In the genomic region with DNA sequence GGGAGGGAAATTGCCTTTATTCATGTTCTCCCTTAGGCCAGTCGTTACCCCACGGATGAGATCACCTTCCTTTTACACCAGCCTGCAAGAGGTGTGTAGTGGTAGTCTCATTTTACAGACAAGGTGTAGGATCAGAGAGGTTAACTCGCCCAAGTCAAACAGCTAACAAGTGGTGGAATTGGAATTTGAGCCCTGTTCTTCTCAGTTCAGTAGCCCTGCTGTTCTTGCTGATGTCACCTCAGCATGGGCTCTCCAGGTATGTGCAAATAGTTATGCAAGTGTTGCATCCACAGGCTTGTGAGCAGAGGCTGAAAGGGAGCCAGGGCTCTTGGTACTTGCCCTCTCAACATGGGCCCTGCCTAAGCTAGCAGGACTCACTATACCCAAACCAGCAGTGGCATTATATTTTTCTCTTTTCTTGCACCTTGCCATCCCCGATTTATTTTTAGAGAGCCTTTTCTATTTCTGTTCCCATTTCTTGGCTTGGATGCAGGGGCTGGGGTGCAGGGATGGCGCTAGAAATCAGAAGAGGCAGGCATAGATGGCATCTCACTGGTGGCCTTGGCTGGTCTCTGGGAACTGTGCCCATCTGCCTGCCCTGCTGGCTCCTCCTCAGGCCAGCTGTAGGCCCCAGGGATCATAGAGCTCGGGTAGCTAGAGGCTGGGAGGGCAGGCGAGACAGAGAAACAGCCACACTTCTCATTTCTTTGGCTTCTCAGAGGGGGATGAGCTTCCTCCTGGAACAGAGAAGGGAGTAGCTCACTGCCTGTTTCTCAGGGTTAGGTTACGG, we compare ENCODE assay signal across 1 cellular context.
TF ChIP-seq lines count a peak whose summit lies in the region.

No MANE protein-coding gene starts in this region.

TF ChIP-seq in H1, 55 proteins besides CTCF, POLR2A, EP300 and RAD21:
- TF ChIP-seq KDM4A (IDR thresholded peaks at IDR 0.05; ENCODE audit: low read depth, low read length, severe bottlenecking) (no peak), RFX5 (IDR thresholded peaks at IDR 0.05; ENCODE audit: borderline replicate concordance, low read depth, low read length) (no peak), HDAC2 (IDR thresholded peaks at IDR 0.05; ENCODE audit: borderline replicate concordance in 1 of 2, low read depth in 2 of 2, low read length in 2 of 2) (0 out of 4 replicates have a peak, but pooled peaks of 1 of the 2 experiments have one; percentile 27), SIRT6 (IDR thresholded peaks at IDR 0.05; ENCODE audit: low read length) (no peak), TCF12 (IDR thresholded peaks at IDR 0.05; ENCODE audit: low read depth, low read length) (0 out of 2 replicates have a peak, but pooled peaks have one; percentile 36), BRCA1 (IDR thresholded peaks at IDR 0.05; ENCODE audit: low read depth, low read length) (no peak), CHD2 (IDR thresholded peaks at IDR 0.05; ENCODE audit: low read length) (no peak), ASH2L (IDR thresholded peaks at IDR 0.05; ENCODE audit: low read length) (no peak), PHF8 (conservative IDR thresholded peaks at IDR 0.05; ENCODE audit: low read depth, low read length) (no peak), CREB1 (IDR thresholded peaks at IDR 0.05) (peak; percentile 74), JUND (IDR thresholded peaks at IDR 0.05; ENCODE audit: low read length) (no peak), EGR1 (IDR thresholded peaks at IDR 0.05; ENCODE audit: borderline replicate concordance, low read depth, low read length) (no peak), ZNF274 (IDR thresholded peaks at IDR 0.05; ENCODE audit: borderline replicate concordance, extremely low read depth, low read length) (no peak), KDM1A (IDR thresholded peaks at IDR 0.05; ENCODE audit: borderline replicate concordance, low read length) (peak; percentile 59; the same call in 1 of the 2 replicates), TAF7 (optimal IDR thresholded peaks at IDR 0.05; ENCODE audit: borderline replicate concordance, low read depth, low read length) (no peak), MAFK (IDR thresholded peaks at IDR 0.05; ENCODE audit: low read depth, low read length) (no peak), POLR2AphosphoS5 (IDR thresholded peaks at IDR 0.05; ENCODE audit: low read depth, low read length) (no peak), CEBPB (IDR thresholded peaks at IDR 0.05; ENCODE audit: low read depth, low read length) (peak; percentile 94), YY1 (IDR thresholded peaks at IDR 0.05; ENCODE audit: low read depth, low read length) (no peak), TBP (IDR thresholded peaks at IDR 0.05; ENCODE audit: low read depth, low read length) (no peak), SP2 (IDR thresholded peaks at IDR 0.05; ENCODE audit: low read length) (no peak), GABPA (IDR thresholded peaks at IDR 0.05; ENCODE audit: borderline replicate concordance, insufficient read depth, low read length) (no peak), HDAC6 (IDR thresholded peaks at IDR 0.05; ENCODE audit: low read depth, low read length) (no peak), TAF1 (IDR thresholded peaks at IDR 0.05; ENCODE audit: low read depth, low read length) (no peak), NANOG (IDR thresholded peaks at IDR 0.05; ENCODE audit: insufficient read depth, low read depth, low read length, poor library complexity, severe bottlenecking) (peak; percentile 69), RBBP5 (IDR thresholded peaks at IDR 0.05; ENCODE audit: borderline replicate concordance, low read depth, low read length) (no peak), CHD1 (IDR thresholded peaks at IDR 0.05; ENCODE audit: low read depth, low read length) (no peak), SIN3A (conservative IDR thresholded peaks at IDR 0.05 in 1 of 2, IDR thresholded peaks at IDR 0.05 in 1 of 2; ENCODE audit: low read depth in 1 of 2, low read length in 2 of 2) (no peak), BCL11A (IDR thresholded peaks at IDR 0.05; ENCODE audit: low read depth in 2 of 2, low read length in 2 of 2) (no peak), BACH1 (IDR thresholded peaks at IDR 0.05; ENCODE audit: low read length) (no peak), RXRA (IDR thresholded peaks at IDR 0.05; ENCODE audit: insufficient read depth, low read depth, low read length) (no peak), NRF1 (IDR thresholded peaks at IDR 0.05; ENCODE audit: low read depth, low read length) (no peak), POU5F1 (IDR thresholded peaks at IDR 0.05; ENCODE audit: low read depth, low read length) (no peak), RNF2 (IDR thresholded peaks at IDR 0.05; ENCODE audit: borderline replicate concordance, low read depth, low read length, missing control alignments, poor library complexity, severe bottlenecking) (no peak), GTF2F1 (IDR thresholded peaks at IDR 0.05; ENCODE audit: borderline replicate concordance, low read depth, low read length) (no peak), SP1 (IDR thresholded peaks at IDR 0.05; ENCODE audit: low read depth, low read length) (no peak), FOSL1 (IDR thresholded peaks at IDR 0.05; ENCODE audit: insufficient read depth, low read depth, low read length) (no peak), SRF (IDR thresholded peaks at IDR 0.05; ENCODE audit: low read depth, low read length) (no peak), SP4 (IDR thresholded peaks at IDR 0.05; ENCODE audit: low read length) (no peak), CBX5 (IDR thresholded peaks at IDR 0.05; ENCODE audit: low read depth, low read length) (no peak), EZH2 (IDR thresholded peaks at IDR 0.05; ENCODE audit: low read depth, low read length, severe bottlenecking) (no peak), JUN (IDR thresholded peaks at IDR 0.05; ENCODE audit: low read depth, low read length) (no peak), CTBP2 (IDR thresholded peaks at IDR 0.05; ENCODE audit: borderline replicate concordance, insufficient read depth, insufficient read length, low read length) (no peak), CBX8 (IDR thresholded peaks at IDR 0.05; ENCODE audit: borderline replicate concordance, low read depth, low read length) (no peak), SAP30 (IDR thresholded peaks at IDR 0.05; ENCODE audit: insufficient read depth, insufficient replicate concordance, low read length) (no peak), KDM5A (IDR thresholded peaks at IDR 0.05; ENCODE audit: low read length) (no peak), TEAD4 (IDR thresholded peaks at IDR 0.05; ENCODE audit: low read depth, low read length) (peak; percentile 86), SUZ12 (IDR thresholded peaks at IDR 0.05; ENCODE audit: low read length) (no peak), SIX5 (IDR thresholded peaks at IDR 0.05; ENCODE audit: low read depth, low read length) (no peak)
- TF ChIP-seq, protein P1, sequence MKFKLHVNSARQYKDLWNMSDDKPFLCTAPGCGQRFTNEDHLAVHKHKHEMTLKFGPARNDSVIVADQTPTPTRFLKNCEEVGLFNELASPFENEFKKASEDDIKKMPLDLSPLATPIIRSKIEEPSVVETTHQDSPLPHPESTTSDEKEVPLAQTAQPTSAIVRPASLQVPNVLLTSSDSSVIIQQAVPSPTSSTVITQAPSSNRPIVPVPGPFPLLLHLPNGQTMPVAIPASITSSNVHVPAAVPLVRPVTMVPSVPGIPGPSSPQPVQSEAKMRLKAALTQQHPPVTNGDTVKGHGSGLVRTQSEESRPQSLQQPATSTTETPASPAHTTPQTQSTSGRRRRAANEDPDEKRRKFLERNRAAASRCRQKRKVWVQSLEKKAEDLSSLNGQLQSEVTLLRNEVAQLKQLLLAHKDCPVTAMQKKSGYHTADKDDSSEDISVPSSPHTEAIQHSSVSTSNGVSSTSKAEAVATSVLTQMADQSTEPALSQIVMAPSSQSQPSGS (IDR thresholded peaks at IDR 0.05; ENCODE audit: low read length), result peak; percentile 92
- TF ChIP-seq, protein P2, sequence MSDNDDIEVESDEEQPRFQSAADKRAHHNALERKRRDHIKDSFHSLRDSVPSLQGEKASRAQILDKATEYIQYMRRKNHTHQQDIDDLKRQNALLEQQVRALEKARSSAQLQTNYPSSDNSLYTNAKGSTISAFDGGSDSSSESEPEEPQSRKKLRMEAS (IDR thresholded peaks at IDR 0.05), result no peak; the same call in 1 of the 2 replicates
- TF ChIP-seq, protein P3, sequence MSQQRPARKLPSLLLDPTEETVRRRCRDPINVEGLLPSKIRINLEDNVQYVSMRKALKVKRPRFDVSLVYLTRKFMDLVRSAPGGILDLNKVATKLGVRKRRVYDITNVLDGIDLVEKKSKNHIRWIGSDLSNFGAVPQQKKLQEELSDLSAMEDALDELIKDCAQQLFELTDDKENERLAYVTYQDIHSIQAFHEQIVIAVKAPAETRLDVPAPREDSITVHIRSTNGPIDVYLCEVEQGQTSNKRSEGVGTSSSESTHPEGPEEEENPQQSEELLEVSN (IDR thresholded peaks at IDR 0.05), result no peak
- TF ChIP-seq, protein P4, sequence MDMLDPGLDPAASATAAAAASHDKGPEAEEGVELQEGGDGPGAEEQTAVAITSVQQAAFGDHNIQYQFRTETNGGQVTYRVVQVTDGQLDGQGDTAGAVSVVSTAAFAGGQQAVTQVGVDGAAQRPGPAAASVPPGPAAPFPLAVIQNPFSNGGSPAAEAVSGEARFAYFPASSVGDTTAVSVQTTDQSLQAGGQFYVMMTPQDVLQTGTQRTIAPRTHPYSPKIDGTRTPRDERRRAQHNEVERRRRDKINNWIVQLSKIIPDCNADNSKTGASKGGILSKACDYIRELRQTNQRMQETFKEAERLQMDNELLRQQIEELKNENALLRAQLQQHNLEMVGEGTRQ (IDR thresholded peaks at IDR 0.05; ENCODE audit: low read length), result no peak
- TF ChIP-seq, protein P5, sequence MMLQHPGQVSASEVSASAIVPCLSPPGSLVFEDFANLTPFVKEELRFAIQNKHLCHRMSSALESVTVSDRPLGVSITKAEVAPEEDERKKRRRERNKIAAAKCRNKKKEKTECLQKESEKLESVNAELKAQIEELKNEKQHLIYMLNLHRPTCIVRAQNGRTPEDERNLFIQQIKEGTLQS (IDR thresholded peaks at IDR 0.05; ENCODE audit: insufficient read depth, low read depth, low read length), result 0 out of 2 replicates have a peak, but pooled peaks have one; percentile 13
- TF ChIP-seq, protein P6, sequence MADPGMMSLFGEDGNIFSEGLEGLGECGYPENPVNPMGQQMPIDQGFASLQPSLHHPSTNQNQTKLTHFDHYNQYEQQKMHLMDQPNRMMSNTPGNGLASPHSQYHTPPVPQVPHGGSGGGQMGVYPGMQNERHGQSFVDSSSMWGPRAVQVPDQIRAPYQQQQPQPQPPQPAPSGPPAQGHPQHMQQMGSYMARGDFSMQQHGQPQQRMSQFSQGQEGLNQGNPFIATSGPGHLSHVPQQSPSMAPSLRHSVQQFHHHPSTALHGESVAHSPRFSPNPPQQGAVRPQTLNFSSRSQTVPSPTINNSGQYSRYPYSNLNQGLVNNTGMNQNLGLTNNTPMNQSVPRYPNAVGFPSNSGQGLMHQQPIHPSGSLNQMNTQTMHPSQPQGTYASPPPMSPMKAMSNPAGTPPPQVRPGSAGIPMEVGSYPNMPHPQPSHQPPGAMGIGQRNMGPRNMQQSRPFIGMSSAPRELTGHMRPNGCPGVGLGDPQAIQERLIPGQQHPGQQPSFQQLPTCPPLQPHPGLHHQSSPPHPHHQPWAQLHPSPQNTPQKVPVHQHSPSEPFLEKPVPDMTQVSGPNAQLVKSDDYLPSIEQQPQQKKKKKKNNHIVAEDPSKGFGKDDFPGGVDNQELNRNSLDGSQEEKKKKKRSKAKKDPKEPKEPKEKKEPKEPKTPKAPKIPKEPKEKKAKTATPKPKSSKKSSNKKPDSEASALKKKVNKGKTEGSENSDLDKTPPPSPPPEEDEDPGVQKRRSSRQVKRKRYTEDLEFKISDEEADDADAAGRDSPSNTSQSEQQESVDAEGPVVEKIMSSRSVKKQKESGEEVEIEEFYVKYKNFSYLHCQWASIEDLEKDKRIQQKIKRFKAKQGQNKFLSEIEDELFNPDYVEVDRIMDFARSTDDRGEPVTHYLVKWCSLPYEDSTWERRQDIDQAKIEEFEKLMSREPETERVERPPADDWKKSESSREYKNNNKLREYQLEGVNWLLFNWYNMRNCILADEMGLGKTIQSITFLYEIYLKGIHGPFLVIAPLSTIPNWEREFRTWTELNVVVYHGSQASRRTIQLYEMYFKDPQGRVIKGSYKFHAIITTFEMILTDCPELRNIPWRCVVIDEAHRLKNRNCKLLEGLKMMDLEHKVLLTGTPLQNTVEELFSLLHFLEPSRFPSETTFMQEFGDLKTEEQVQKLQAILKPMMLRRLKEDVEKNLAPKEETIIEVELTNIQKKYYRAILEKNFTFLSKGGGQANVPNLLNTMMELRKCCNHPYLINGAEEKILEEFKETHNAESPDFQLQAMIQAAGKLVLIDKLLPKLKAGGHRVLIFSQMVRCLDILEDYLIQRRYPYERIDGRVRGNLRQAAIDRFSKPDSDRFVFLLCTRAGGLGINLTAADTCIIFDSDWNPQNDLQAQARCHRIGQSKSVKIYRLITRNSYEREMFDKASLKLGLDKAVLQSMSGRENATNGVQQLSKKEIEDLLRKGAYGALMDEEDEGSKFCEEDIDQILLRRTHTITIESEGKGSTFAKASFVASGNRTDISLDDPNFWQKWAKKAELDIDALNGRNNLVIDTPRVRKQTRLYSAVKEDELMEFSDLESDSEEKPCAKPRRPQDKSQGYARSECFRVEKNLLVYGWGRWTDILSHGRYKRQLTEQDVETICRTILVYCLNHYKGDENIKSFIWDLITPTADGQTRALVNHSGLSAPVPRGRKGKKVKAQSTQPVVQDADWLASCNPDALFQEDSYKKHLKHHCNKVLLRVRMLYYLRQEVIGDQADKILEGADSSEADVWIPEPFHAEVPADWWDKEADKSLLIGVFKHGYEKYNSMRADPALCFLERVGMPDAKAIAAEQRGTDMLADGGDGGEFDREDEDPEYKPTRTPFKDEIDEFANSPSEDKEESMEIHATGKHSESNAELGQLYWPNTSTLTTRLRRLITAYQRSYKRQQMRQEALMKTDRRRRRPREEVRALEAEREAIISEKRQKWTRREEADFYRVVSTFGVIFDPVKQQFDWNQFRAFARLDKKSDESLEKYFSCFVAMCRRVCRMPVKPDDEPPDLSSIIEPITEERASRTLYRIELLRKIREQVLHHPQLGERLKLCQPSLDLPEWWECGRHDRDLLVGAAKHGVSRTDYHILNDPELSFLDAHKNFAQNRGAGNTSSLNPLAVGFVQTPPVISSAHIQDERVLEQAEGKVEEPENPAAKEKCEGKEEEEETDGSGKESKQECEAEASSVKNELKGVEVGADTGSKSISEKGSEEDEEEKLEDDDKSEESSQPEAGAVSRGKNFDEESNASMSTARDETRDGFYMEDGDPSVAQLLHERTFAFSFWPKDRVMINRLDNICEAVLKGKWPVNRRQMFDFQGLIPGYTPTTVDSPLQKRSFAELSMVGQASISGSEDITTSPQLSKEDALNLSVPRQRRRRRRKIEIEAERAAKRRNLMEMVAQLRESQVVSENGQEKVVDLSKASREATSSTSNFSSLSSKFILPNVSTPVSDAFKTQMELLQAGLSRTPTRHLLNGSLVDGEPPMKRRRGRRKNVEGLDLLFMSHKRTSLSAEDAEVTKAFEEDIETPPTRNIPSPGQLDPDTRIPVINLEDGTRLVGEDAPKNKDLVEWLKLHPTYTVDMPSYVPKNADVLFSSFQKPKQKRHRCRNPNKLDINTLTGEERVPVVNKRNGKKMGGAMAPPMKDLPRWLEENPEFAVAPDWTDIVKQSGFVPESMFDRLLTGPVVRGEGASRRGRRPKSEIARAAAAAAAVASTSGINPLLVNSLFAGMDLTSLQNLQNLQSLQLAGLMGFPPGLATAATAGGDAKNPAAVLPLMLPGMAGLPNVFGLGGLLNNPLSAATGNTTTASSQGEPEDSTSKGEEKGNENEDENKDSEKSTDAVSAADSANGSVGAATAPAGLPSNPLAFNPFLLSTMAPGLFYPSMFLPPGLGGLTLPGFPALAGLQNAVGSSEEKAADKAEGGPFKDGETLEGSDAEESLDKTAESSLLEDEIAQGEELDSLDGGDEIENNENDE (IDR thresholded peaks at IDR 0.05; ENCODE audit: insufficient replicate concordance, low read length), result no peak
TF ChIP-seq in H1: peak in this region for 9.
